ENCODE assay signal across 34 cellular contexts in genomic region chr10:11250304-11250703, GRCh38.
DNase-seq lines count a peak whose midpoint lies in the region; ATAC-seq, FAIRE-seq and TF ChIP-seq lines count a peak whose summit lies in the region.
"Had no signal": no experiment of that assay in that cellular context is flagged by ENCODE, and none has a peak within 500 bp of the region (broad histone marks: within the 10 kb centered on the region; RNA-seq: fewer than 3 reads in every experiment).

No MANE protein-coding gene starts in this region.

- no peak for ATAC-seq in T-cell (replicated peaks in 1 of 4)
- no peak for ATAC-seq in activated naive CD8-positive, alpha-beta T cell treated with anti-CD3 and anti-CD28 coated beads, Interleukin-2, amount 50 U/mL, for 24 hours
- no peak for ATAC-seq in stimulated activated effector memory CD8-positive, alpha-beta T cell treated with anti-CD3 and anti-CD28 coated beads, Interleukin-12 subunit alpha, Interleukin-12 subunit beta, amount 100 ng/mL, for 72 hours
- no peak for ATAC-seq in HepG2
- ATAC-seq in HG03175 (IDR thresholded peaks at IDR 0.05; ENCODE audit: unreplicated experiment): no peak
- ATAC-seq: A549; activated naive CD4-positive, alpha-beta T cell treated with anti-CD3 and anti-CD28 coated beads, Interleukin-2, amount 50 U/mL, for 72 hours; gastroesophageal sphincter; Panc1; SK-N-SH treated with all-trans-retinoic acid at 6 μM for 48 hours had no signal

- H3K4me1 ChIP-seq in HepG2 (ENCODE audit: insufficient read depth, low read length): no peaks in the 10 kb centered on the region
- H3K4me1 ChIP-seq: A549, tibial artery, vagina had no signal

- H2AFZ ChIP-seq in HepG2 (ENCODE audit: low read length): no peak overlapping the region
- H2AFZ ChIP-seq: hepatocyte, neural progenitor cell had no signal

- no peaks in the 10 kb centered on the region for H3K9me3 Mint-ChIP-seq in activated naive CD4-positive, alpha-beta T cell treated with anti-CD3 and anti-CD28 coated beads, Interleukin-2, amount 10 ng/mL, durations not matched to agents 7 days and 5 days
- no peaks in the 10 kb centered on the region for H3K9me3 Mint-ChIP-seq in T-cell
- no peaks in the 10 kb centered on the region for H3K9me3 Mint-ChIP-seq in activated naive CD8-positive, alpha-beta T cell treated with anti-CD3 and anti-CD28 coated beads, Interleukin-2, amount 50 U/mL, for 24 hours
- H3K9me3 Mint-ChIP-seq in stimulated activated effector memory CD8-positive, alpha-beta T cell treated with anti-CD3 and anti-CD28 coated beads, Interleukin-12 subunit alpha, Interleukin-12 subunit beta, amount 100 ng/mL, for 72 hours: no peaks in the 10 kb centered on the region
- H3K9me3 Mint-ChIP-seq: activated naive CD4-positive, alpha-beta T cell treated with anti-CD3 and anti-CD28 coated beads, Interleukin-2, amount 50 U/mL, for 72 hours; neural progenitor cell had no signal

- H3K4me1 Mint-ChIP-seq in activated naive CD4-positive, alpha-beta T cell treated with anti-CD3 and anti-CD28 coated beads, Interleukin-2, amount 10 ng/mL, durations not matched to agents 7 days and 5 days: peaks cover 20% of the 10 kb centered on the region
- peaks cover 42 to 49% (median 44%) of the 10 kb centered on the region in 3 donors for H3K4me1 Mint-ChIP-seq in T-cell
- peaks cover 39% of the 10 kb centered on the region for H3K4me1 Mint-ChIP-seq in activated naive CD8-positive, alpha-beta T cell treated with anti-CD3 and anti-CD28 coated beads, Interleukin-2, amount 50 U/mL, for 24 hours
- peaks cover 33% of the 10 kb centered on the region for H3K4me1 Mint-ChIP-seq in stimulated activated effector memory CD8-positive, alpha-beta T cell treated with anti-CD3 and anti-CD28 coated beads, Interleukin-12 subunit alpha, Interleukin-12 subunit beta, amount 100 ng/mL, for 72 hours

- no peaks in the 10 kb centered on the region for H3K27me3 Mint-ChIP-seq in activated naive CD4-positive, alpha-beta T cell treated with anti-CD3 and anti-CD28 coated beads, Interleukin-2, amount 10 ng/mL, durations not matched to agents 7 days and 5 days
- H3K27me3 Mint-ChIP-seq in T-cell: no peaks in the 10 kb centered on the region
- H3K27me3 Mint-ChIP-seq in activated naive CD8-positive, alpha-beta T cell treated with anti-CD3 and anti-CD28 coated beads, Interleukin-2, amount 50 U/mL, for 24 hours: no peaks in the 10 kb centered on the region

- POLR2A ChIA-PET in T-cell (lab: Charles Lee) (no interaction called here), HepG2 (lab: Yijun Ruan, JAX) (no interaction called here)

- no peaks in the 10 kb centered on the region for H3K79me2 ChIP-seq in HepG2 (ENCODE audit: insufficient read depth, low read length)
- H3K79me2 ChIP-seq: hepatocyte had no signal

- FAIRE-seq in HepG2 (lab: Jason Lieb, UNC): no peak
- FAIRE-seq: A549, colon, G401.6 had no signal

- no peak overlapping the region for H3K9ac ChIP-seq in HepG2 (ENCODE audit: insufficient read depth, low read depth, low read length)
- H3K9ac ChIP-seq: neural progenitor cell had no signal

- no peaks in the 10 kb centered on the region for H3K36me3 ChIP-seq in HepG2 (replicated peaks in 1 of 2; ENCODE audit: control insufficient read depth in 1 of 2, insufficient read depth in 2 of 2, low read length in 2 of 2)
- H3K36me3 ChIP-seq: neural progenitor cell, right atrium auricular region, vagina had no signal

- peaks cover 49% of the 10 kb centered on the region for H3K36me3 Mint-ChIP-seq in activated naive CD4-positive, alpha-beta T cell treated with anti-CD3 and anti-CD28 coated beads, Interleukin-2, amount 10 ng/mL, durations not matched to agents 7 days and 5 days
- peaks cover 39% of the 10 kb centered on the region for H3K36me3 Mint-ChIP-seq in T-cell
- H3K36me3 Mint-ChIP-seq in activated naive CD8-positive, alpha-beta T cell treated with anti-CD3 and anti-CD28 coated beads, Interleukin-2, amount 50 U/mL, for 24 hours (ENCODE audit: low read depth): peaks cover 42% of the 10 kb centered on the region
- no peaks in the 10 kb centered on the region for H3K36me3 Mint-ChIP-seq in stimulated activated effector memory CD8-positive, alpha-beta T cell treated with anti-CD3 and anti-CD28 coated beads, Interleukin-12 subunit alpha, Interleukin-12 subunit beta, amount 100 ng/mL, for 72 hours

- in situ Hi-C loops in HepG2 (cut with HindIII; ENCODE audit: extremely low pct_ligation_motif_present, low pct_unique_long_range_greater_than_20kb): no loop called here

- H3K27me3 ChIP-seq in HepG2 (ENCODE audit: control insufficient read depth in 1 of 2, insufficient read depth in 2 of 2, low read length in 2 of 2): peaks cover 14 to 91% of the 10 kb centered on the region in 2 experiments
- H3K27me3 ChIP-seq: gastroesophageal sphincter, hepatocyte, neural progenitor cell, right atrium auricular region, spleen, tibial artery, vagina had no signal

- no peaks in the 10 kb centered on the region for H3K9me3 ChIP-seq in HepG2 (ENCODE audit: low read length)
- H3K9me3 ChIP-seq: A549, gastroesophageal sphincter, right atrium auricular region, spleen, tibial artery, vagina had no signal

- 0% methylated on average over 5 of the region's 5 CpGs for WGBS in HepG2 (ENCODE audit: low lambda C conversion rate)

- intact Hi-C loops in HepG2 (cut with micrococcal nuclease; ENCODE audit: unreplicated experiment): no loop called here

- no peak for TF ChIP-seq RAD21 in HepG2 (CRISPR knock-in tag; IDR thresholded peaks at IDR 0.05)

- DNase-seq in activated naive CD4-positive, alpha-beta T cell treated with anti-CD3 and anti-CD28 coated beads, Interleukin-2, amount 10 ng/mL, durations not matched to agents 7 days and 5 days: no peak
- DNase-seq in activated naive CD4-positive, alpha-beta T cell treated with Interleukin-2 at 50 U/mL for 16 hours: no peak
- DNase-seq in T-cell (no peak), HepG2 (ENCODE audit: low spot score) (no peak), DMS53 treated with DMSO at 0.1 percent for 48 hours (lab: John Stamatoyannopoulos, UW; ENCODE audit: unreplicated experiment) (no peak)
- DNase-seq in activated naive CD8-positive, alpha-beta T cell treated with anti-CD3 and anti-CD28 coated beads, Interleukin-2, amount 50 U/mL, for 24 hours: no peak
- DNase-seq in stimulated activated effector memory CD8-positive, alpha-beta T cell treated with anti-CD3 and anti-CD28 coated beads, Interleukin-12 subunit alpha, Interleukin-12 subunit beta, amount 100 ng/mL, for 72 hours (ENCODE audit: low spot score in 2 of 2): no peak
- DNase-seq: activated CD4-positive, alpha-beta T cell treated with anti-CD3 and anti-CD28 coated beads for 1 hour; activated T-cell treated with anti-CD3 and anti-CD28 coated beads, Interleukin-2, amount 50 U/mL, for 48 hours; aorta; DMS79; HCEC 1CT; Karpas-422; NCI-H1417 treated with DMSO at 0.1 percent for 48 hours; NCI-H2081; NCI-H226; Right ventricle myocardium superior; spleen; stimulated activated CD4-positive, alpha-beta T cell treated with anti-CD3 and anti-CD28 coated beads, Interleukin-2, amount 100 ng/mL, for 24 hours; T-helper 2 cell; tibial artery had no signal

- no peaks in the 10 kb centered on the region for H4K20me1 ChIP-seq in HepG2 (ENCODE audit: insufficient read depth, low read length)

- no peak overlapping the region for H3K27ac ChIP-seq in HepG2 (ENCODE audit: extremely low read length, insufficient read depth, low read length)
- H3K27ac ChIP-seq: A549, gastroesophageal sphincter, hepatocyte, neural progenitor cell, right atrium auricular region, spleen, tibial artery, vagina had no signal

- H3K27ac Mint-ChIP-seq in activated naive CD4-positive, alpha-beta T cell treated with anti-CD3 and anti-CD28 coated beads, Interleukin-2, amount 10 ng/mL, durations not matched to agents 7 days and 5 days: peak overlapping the region; percentile 76
- H3K27ac Mint-ChIP-seq in T-cell: peak overlapping the region; percentile 57 to 64
- peak overlapping the region; percentile 70 for H3K27ac Mint-ChIP-seq in activated naive CD8-positive, alpha-beta T cell treated with anti-CD3 and anti-CD28 coated beads, Interleukin-2, amount 50 U/mL, for 24 hours
- peak overlapping the region; percentile 63 for H3K27ac Mint-ChIP-seq in stimulated activated effector memory CD8-positive, alpha-beta T cell treated with anti-CD3 and anti-CD28 coated beads, Interleukin-12 subunit alpha, Interleukin-12 subunit beta, amount 100 ng/mL, for 72 hours
- H3K27ac Mint-ChIP-seq: neural progenitor cell had no signal

- no peak for TF ChIP-seq EP300 in HepG2 (IDR thresholded peaks at IDR 0.05; ENCODE audit: low read depth in 2 of 2, low read length in 2 of 2)
- TF ChIP-seq EP300 in HepG2 (CRISPR knock-in tag; IDR thresholded peaks at IDR 0.05; ENCODE audit: borderline replicate concordance): no peak

- no peak for TF ChIP-seq POLR2A in HepG2 (IDR thresholded peaks at IDR 0.05; ENCODE audit: insufficient read depth in 1 of 2, low read depth in 2 of 2, low read length in 2 of 2)

- H3K4me2 ChIP-seq in HepG2 (ENCODE audit: low read depth, low read length): no peak overlapping the region
- H3K4me2 ChIP-seq: A549, hepatocyte, neural progenitor cell had no signal

- no peak overlapping the region for H3K4me3 Mint-ChIP-seq in activated naive CD4-positive, alpha-beta T cell treated with anti-CD3 and anti-CD28 coated beads, Interleukin-2, amount 10 ng/mL, durations not matched to agents 7 days and 5 days
- H3K4me3 Mint-ChIP-seq in T-cell: no peak overlapping the region
- H3K4me3 Mint-ChIP-seq in activated naive CD8-positive, alpha-beta T cell treated with anti-CD3 and anti-CD28 coated beads, Interleukin-2, amount 50 U/mL, for 24 hours: no peak overlapping the region
- H3K4me3 Mint-ChIP-seq in stimulated activated effector memory CD8-positive, alpha-beta T cell treated with anti-CD3 and anti-CD28 coated beads, Interleukin-12 subunit alpha, Interleukin-12 subunit beta, amount 100 ng/mL, for 72 hours: no peak overlapping the region
- H3K4me3 Mint-ChIP-seq: neural progenitor cell had no signal

- no peak for TF ChIP-seq CTCF in HepG2 (CRISPR knock-in tag; IDR thresholded peaks at IDR 0.05)

- no peak overlapping the region for H3K4me3 ChIP-seq in HepG2 (replicated peaks in 1 of 3; ENCODE audit: insufficient read depth in 1 of 3, low read depth in 2 of 3, low read length in 3 of 3)
- H3K4me3 ChIP-seq: A549, gastroesophageal sphincter, hepatocyte, lung, neural progenitor cell, right atrium auricular region, spleen, tibial artery, vagina had no signal

- CTCF ChIA-PET in activated naive CD4-positive, alpha-beta T cell treated with anti-CD3 and anti-CD28 coated beads, Interleukin-2, amount 10 ng/mL, durations not matched to agents 7 days and 5 days (lab: Charles Lee): no interaction called here
- CTCF ChIA-PET in T-cell (lab: Charles Lee) (no interaction called here), HepG2 (lab: Yijun Ruan, JAX; ENCODE audit: low intra/inter-chr PET ratio, low total read pairs) (no interaction called here)

- no TSS peak for BruUV-seq in HepG2 (replicated peaks; lab: Mats Ljungman, UMichigan)

TF ChIP-seq in HepG2, 621 proteins besides CTCF, POLR2A, EP300 and RAD21 (continues in another document):
- TF ChIP-seq ZNF414 (CRISPR knock-in tag; IDR thresholded peaks at IDR 0.05): no peak
